In genomic region chr9:137262173-137262908, GRCh38 we compare ENCODE assay signal across 1 cellular context.
A peak's percentile ranks its signal among the peaks of the same experiment; 100 is the strongest.
TF ChIP-seq lines count a peak whose summit lies in the region.

No MANE protein-coding gene starts in this region.

TF ChIP-seq in GM12878, 131 proteins besides CTCF, POLR2A, EP300 and RAD21:
- 0 out of 2 replicates have a peak, but pooled peaks have one; percentile 16 for TF ChIP-seq IKZF1 (conservative IDR thresholded peaks at IDR 0.05)
- peak; percentile 93 for TF ChIP-seq ZBTB33 (IDR thresholded peaks at IDR 0.05)
